Comparison of ENCODE assay signal across 1 cellular context in genomic region chr22:23218053-23218866, GRCh38.
TF ChIP-seq lines count a peak whose summit lies in the region.

No MANE protein-coding gene starts in this region.

TF ChIP-seq in H1, 55 proteins besides CTCF, POLR2A, EP300 and RAD21:
- TF ChIP-seq ASH2L (IDR thresholded peaks at IDR 0.05; ENCODE audit: low read length) (no peak), NRF1 (IDR thresholded peaks at IDR 0.05; ENCODE audit: low read depth, low read length) (no peak), TEAD4 (IDR thresholded peaks at IDR 0.05; ENCODE audit: low read depth, low read length) (no peak)
TF ChIP-seq in H1: peak in this region for 0.
